ENCODE assay signal across 29 cellular contexts in genomic region chr4:22384154-22384553, GRCh38.
"Had no signal": no experiment of that assay in that cellular context is flagged by ENCODE, and none has a peak within 500 bp of the region (broad histone marks: within the 10 kb centered on the region; RNA-seq: fewer than 3 reads in every experiment).

No MANE protein-coding gene starts in this region.

- H3K4me1 Mint-ChIP-seq: mesothelial cell of epicardium, neural progenitor cell had no signal

- ATAC-seq: left colon; left lung; natural killer cell; sciatic nerve; stimulated activated naive B cell treated with anti-CD40 and anti-IgM and Interleukin-4, amounts not matched to agents 10 μg/mL and 1 μg/mL and 100 μg/mL, for 72 hours; upper lobe of right lung had no signal

- H3K9me3 Mint-ChIP-seq: naive B cell; natural killer cell; stimulated activated naive B cell treated with anti-CD40 and anti-IgM and Interleukin-4, amounts not matched to agents 10 μg/mL and 1 μg/mL and 100 μg/mL, for 72 hours; stimulated activated naive CD8-positive, alpha-beta T cell treated with anti-CD3 and anti-CD28 coated beads, Interleukin-15, Interleukin-2, amounts not matched to agents 100 ng/mL and 50 ng/mL, for 24 hours had no signal

- H3K27ac ChIP-seq: left lung, neural progenitor cell, neutrophil, right atrium auricular region, skin epidermis, suprapubic skin, thoracic aorta, tibial artery, upper lobe of right lung, uterus had no signal

- H3K27me3 ChIP-seq: left lung, neural progenitor cell, neutrophil, right atrium auricular region, suprapubic skin, tibial artery, upper lobe of right lung, uterus had no signal

- H3K4me1 ChIP-seq: left lung, suprapubic skin, tibial artery, upper lobe of right lung, uterus had no signal

- DNase-seq: hippocampal formation; left colon; left lung; mesendoderm; naive B cell; natural killer cell; nephron progenitor cell; occipital lobe; stimulated activated CD4-positive, alpha-beta T cell treated with anti-CD3 and anti-CD28 coated beads, Interleukin-12 subunit alpha, Interleukin-12 subunit beta, amount 100 ng/mL, for 4 hours; stimulated activated CD4-positive, alpha-beta T cell treated with anti-CD3 and anti-CD28 coated beads, Interleukin-15, amount 100 ng/mL, for 24 hours; stimulated activated CD4-positive, alpha-beta T cell treated with anti-CD3 and anti-CD28 coated beads, Interleukin-2, amount 100 ng/mL, for 24 hours; stimulated activated CD4-positive, alpha-beta T cell treated with anti-CD3 and anti-CD28 coated beads, Interleukin-4, amount 100 ng/mL, for 1 hour; stimulated activated naive B cell treated with anti-CD40 and anti-IgM and Interleukin-4, amounts not matched to agents 10 μg/mL and 1 μg/mL and 100 μg/mL, for 72 hours; tibial artery; trophoblast cell; upper lobe of right lung; uterus had no signal

- H3K27ac Mint-ChIP-seq: mesothelial cell of epicardium; natural killer cell; nephron progenitor cell; neural progenitor cell; progenitor cell of endocrine pancreas; stimulated activated naive B cell treated with anti-CD40 and anti-IgM and Interleukin-4, amounts not matched to agents 10 μg/mL and 1 μg/mL and 100 μg/mL, for 72 hours; stimulated activated naive CD8-positive, alpha-beta T cell treated with anti-CD3 and anti-CD28 coated beads, Interleukin-15, Interleukin-2, amounts not matched to agents 100 ng/mL and 50 ng/mL, for 24 hours had no signal

- FAIRE-seq: keratinocyte had no signal

- H3K4me3 Mint-ChIP-seq: mesothelial cell of epicardium; naive B cell; natural killer cell; nephron progenitor cell; neural progenitor cell; stimulated activated naive B cell treated with anti-CD40 and anti-IgM and Interleukin-4, amounts not matched to agents 10 μg/mL and 1 μg/mL and 100 μg/mL, for 72 hours; stimulated activated naive CD8-positive, alpha-beta T cell treated with anti-CD3 and anti-CD28 coated beads, Interleukin-15, Interleukin-2, amounts not matched to agents 100 ng/mL and 50 ng/mL, for 24 hours had no signal

- H3K4me3 ChIP-seq: left lung, lung, neural progenitor cell, right atrium auricular region, skin epidermis, suprapubic skin, thoracic aorta, tibial artery, upper lobe of right lung, uterus had no signal

- H3K27me3 Mint-ChIP-seq: naive B cell; progenitor cell of endocrine pancreas; stimulated activated naive B cell treated with anti-CD40 and anti-IgM and Interleukin-4, amounts not matched to agents 10 μg/mL and 1 μg/mL and 100 μg/mL, for 72 hours; stimulated activated naive CD8-positive, alpha-beta T cell treated with anti-CD3 and anti-CD28 coated beads, Interleukin-15, Interleukin-2, amounts not matched to agents 100 ng/mL and 50 ng/mL, for 24 hours had no signal

- H3K36me3 Mint-ChIP-seq: naive B cell; natural killer cell; stimulated activated naive B cell treated with anti-CD40 and anti-IgM and Interleukin-4, amounts not matched to agents 10 μg/mL and 1 μg/mL and 100 μg/mL, for 72 hours had no signal

- H3K9me3 ChIP-seq: left lung, neutrophil, right atrium auricular region, suprapubic skin, thoracic aorta, tibial artery, upper lobe of right lung, uterus had no signal
